In genomic region chr5:54756796-54757402, GRCh38 we compare ENCODE assay signal across 1 cellular context.
TF ChIP-seq lines count a peak whose summit lies in the region.

No MANE protein-coding gene starts in this region.

TF ChIP-seq in IMR-90, 13 proteins besides CTCF, POLR2A, EP300 and RAD21 (continued from another document):
- no peak for TF ChIP-seq RCOR1 (IDR thresholded peaks at IDR 0.05; ENCODE audit: insufficient replicate concordance, low read length)
- no peak for TF ChIP-seq RFX5 (IDR thresholded peaks at IDR 0.05; ENCODE audit: low read depth, low read length)
- TF ChIP-seq CHD1 (IDR thresholded peaks at IDR 0.05; ENCODE audit: low read depth, low read length): no peak
- TF ChIP-seq USF2 (IDR thresholded peaks at IDR 0.05; ENCODE audit: low read depth, low read length): no peak
TF ChIP-seq in IMR-90: peak in this region for 0.
